16 cellular contexts compared by ENCODE assay signal in the genomic region with DNA sequence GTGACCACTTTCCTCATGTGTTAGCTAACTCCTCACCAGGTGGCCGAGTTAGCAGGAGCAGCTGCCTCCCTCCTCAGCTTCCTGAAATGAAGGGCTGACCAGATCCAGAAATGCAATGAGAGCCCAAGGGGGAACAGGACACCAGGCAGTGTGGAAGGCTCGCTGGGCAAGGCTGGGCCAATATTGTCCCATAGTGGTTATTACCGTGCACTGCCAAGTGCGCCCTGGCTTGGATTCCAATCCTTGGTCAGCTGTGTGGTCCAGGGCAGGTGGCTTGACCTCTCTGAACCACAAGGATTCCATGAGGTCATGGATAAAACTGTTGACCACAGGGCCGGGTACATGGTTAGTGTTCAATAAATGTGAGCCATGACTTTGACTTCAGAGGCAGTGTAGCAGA. TPM values are rescaled to one million over a fixed set of nuclear protein-coding genes. Genes with fewer than 3 reads are reported as not detected.
"Had no signal": no experiment of that assay in that cellular context is flagged by ENCODE, and none has a peak within 500 bp of the region (broad histone marks: within the 10 kb centered on the region; RNA-seq: fewer than 3 reads in every experiment).

No MANE protein-coding gene starts in this region.

- H3K27me3 ChIP-seq: colonic mucosa had no signal

- DNase-seq: activated CD4-positive, alpha-beta T cell treated with anti-CD3 and anti-CD28 coated beads, Interleukin-2, amount 50 U/mL, for 1 hour; activated CD4-positive, CD25-positive, alpha-beta regulatory T cell; activated naive CD4-positive, alpha-beta T cell treated with anti-CD3 and anti-CD28 coated beads for 36 hours; activated T-cell treated with anti-CD3 and anti-CD28 coated beads for 4 hours; caudate nucleus; colonic mucosa; effector CD4-positive, alpha-beta T cell; immature natural killer cell; mammary epithelial cell; nephron progenitor cell; spleen; stimulated activated CD4-positive, alpha-beta T cell treated with anti-CD3 and anti-CD28 coated beads, Interleukin-1b, Interleukin-23, amount 100 ng/mL, for 48 hours; stimulated activated naive CD4-positive, alpha-beta T cell; T-helper 17 cell had no signal

- H3K9me3 Mint-ChIP-seq: activated naive CD4-positive, alpha-beta T cell treated with anti-CD3 and anti-CD28 coated beads for 36 hours; nephron progenitor cell had no signal

- H3K27ac Mint-ChIP-seq: activated naive CD4-positive, alpha-beta T cell treated with anti-CD3 and anti-CD28 coated beads for 36 hours; activated T-helper 17 cell treated with anti-CD3 and anti-CD28 coated beads, Interleukin-2, amount 50 U/mL, for 72 hours; immature natural killer cell; nephron progenitor cell; T-helper 17 cell had no signal

- ATAC-seq: activated T-helper 17 cell treated with anti-CD3 and anti-CD28 coated beads, Interleukin-2, amount 50 U/mL, for 72 hours; T-helper 17 cell had no signal

- H3K9me3 ChIP-seq: colonic mucosa, spleen had no signal

- H3K4me3 ChIP-seq: colonic mucosa, spleen had no signal

- H3K36me3 Mint-ChIP-seq: immature natural killer cell had no signal

- H3K27ac ChIP-seq: colonic mucosa, spleen had no signal

- H3K4me1 ChIP-seq: colonic mucosa had no signal

- H3K4me1 Mint-ChIP-seq: activated T-helper 17 cell treated with anti-CD3 and anti-CD28 coated beads, Interleukin-2, amount 50 U/mL, for 72 hours; immature natural killer cell; T-helper 17 cell had no signal

- H3K4me3 Mint-ChIP-seq: activated naive CD4-positive, alpha-beta T cell treated with anti-CD3 and anti-CD28 coated beads for 36 hours; activated T-helper 17 cell treated with anti-CD3 and anti-CD28 coated beads, Interleukin-2, amount 50 U/mL, for 72 hours; immature natural killer cell; nephron progenitor cell; T-helper 17 cell had no signal

- H3K36me3 ChIP-seq: colonic mucosa, spleen had no signal

RNA-seq across cellular contexts. Expression of a gene that starts 3.6 kb away (rescaled TPM):
- total RNA-seq: activated CD8-positive, alpha-beta memory T cell treated with anti-CD3 and anti-CD28 coated beads for 36 hours; activated naive CD4-positive, alpha-beta T cell treated with anti-CD3 and anti-CD28 coated beads for 36 hours; activated T-helper 17 cell treated with anti-CD3 and anti-CD28 coated beads, Interleukin-2, amount 50 U/mL, for 72 hours; T-helper 17 cell had no signal
- polyA plus RNA-seq: immature natural killer cell, mammary epithelial cell had no signal
